1 cellular context compared by ENCODE assay signal in genomic region chr1:156090822-156091188, GRCh38.
TF ChIP-seq lines count a peak whose summit lies in the region.

No MANE protein-coding gene starts in this region.

TF ChIP-seq in K562, 482 proteins besides CTCF, POLR2A, EP300 and RAD21:
- TF ChIP-seq, protein P1, sequence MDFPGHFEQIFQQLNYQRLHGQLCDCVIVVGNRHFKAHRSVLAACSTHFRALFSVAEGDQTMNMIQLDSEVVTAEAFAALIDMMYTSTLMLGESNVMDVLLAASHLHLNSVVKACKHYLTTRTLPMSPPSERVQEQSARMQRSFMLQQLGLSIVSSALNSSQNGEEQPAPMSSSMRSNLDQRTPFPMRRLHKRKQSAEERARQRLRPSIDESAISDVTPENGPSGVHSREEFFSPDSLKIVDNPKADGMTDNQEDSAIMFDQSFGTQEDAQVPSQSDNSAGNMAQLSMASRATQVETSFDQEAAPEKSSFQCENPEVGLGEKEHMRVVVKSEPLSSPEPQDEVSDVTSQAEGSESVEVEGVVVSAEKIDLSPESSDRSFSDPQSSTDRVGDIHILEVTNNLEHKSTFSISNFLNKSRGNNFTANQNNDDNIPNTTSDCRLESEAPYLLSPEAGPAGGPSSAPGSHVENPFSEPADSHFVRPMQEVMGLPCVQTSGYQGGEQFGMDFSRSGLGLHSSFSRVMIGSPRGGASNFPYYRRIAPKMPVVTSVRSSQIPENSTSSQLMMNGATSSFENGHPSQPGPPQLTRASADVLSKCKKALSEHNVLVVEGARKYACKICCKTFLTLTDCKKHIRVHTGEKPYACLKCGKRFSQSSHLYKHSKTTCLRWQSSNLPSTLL (IDR thresholded peaks at IDR 0.05) = no peak
- TF ChIP-seq MITF (IDR thresholded peaks at IDR 0.05) (0 out of 2 replicates have a peak, but pooled peaks have one; percentile 12), RB1 (IDR thresholded peaks at IDR 0.05; ENCODE audit: low read depth) (peak; percentile 65), SMC3 (conservative IDR thresholded peaks at IDR 0.05; ENCODE audit: insufficient read depth, low read depth, low read length) (peak; percentile 94), CC2D1A (IDR thresholded peaks at IDR 0.05) (peak; percentile 56; the same call in 1 of the 2 replicates), JUND (IDR thresholded peaks at IDR 0.05; ENCODE audit: borderline replicate concordance, low read depth, low read length) (0 out of 2 replicates have a peak, but pooled peaks have one; percentile 28), JUND (tag; IDR thresholded peaks at IDR 0.05; ENCODE audit: borderline replicate concordance, low read depth, low read length) (no peak; the same call in 2 of the 3 replicates), XRCC5 (IDR thresholded peaks at IDR 0.05; ENCODE audit: low read depth, low read length) (peak; percentile 36; the same call in 1 of the 2 replicates), CTBP1 (IDR thresholded peaks at IDR 0.05; ENCODE audit: borderline replicate concordance) (0 out of 2 replicates have a peak, but pooled peaks have one; percentile 40), STAG1 (CRISPR knock-in tag; IDR thresholded peaks at IDR 0.05; ENCODE audit: borderline replicate concordance) (peak; percentile 88), TBL1XR1 (IDR thresholded peaks at IDR 0.05; ENCODE audit: low read length in 2 of 2) (no peak), PKNOX1 (IDR thresholded peaks at IDR 0.05) (no peak), MTA3 (IDR thresholded peaks at IDR 0.05; ENCODE audit: borderline replicate concordance) (0 out of 2 replicates have a peak, but pooled peaks have one; percentile 32), SOX6 (IDR thresholded peaks at IDR 0.05) (0 out of 2 replicates have a peak, but pooled peaks have one; percentile 28), ZEB2 (IDR thresholded peaks at IDR 0.05) (peak; percentile 54; the same call in 1 of the 2 replicates), CREB3L1 (IDR thresholded peaks at IDR 0.05; ENCODE audit: borderline replicate concordance, low read depth) (no peak), MAZ (CRISPR knock-in tag; conservative IDR thresholded peaks at IDR 0.05 in 1 of 2, IDR thresholded peaks at IDR 0.05 in 1 of 2) (peak in 1 of 2 experiments; percentile 50; a peak in 1 of 4 replicates), IFI16 (CRISPR knock-in tag; IDR thresholded peaks at IDR 0.05) (no peak), ATF7 (IDR thresholded peaks at IDR 0.05) (0 out of 2 replicates have a peak, but pooled peaks have one; percentile 24), RCOR1 (IDR thresholded peaks at IDR 0.05; ENCODE audit: borderline replicate concordance in 1 of 2, low read depth in 2 of 2, low read length in 2 of 2) (0 out of 4 replicates have a peak, but pooled peaks of 1 of the 2 experiments have one; percentile 13), NR2C2 (CRISPR knock-in tag; IDR thresholded peaks at IDR 0.05) (peak; percentile 11; the same call in 1 of the 2 replicates), NR2C2 (tag; IDR thresholded peaks at IDR 0.05) (no peak), ARID2 (IDR thresholded peaks at IDR 0.05) (peak; percentile 18; the same call in 1 of the 2 replicates), KLF6 (CRISPR knock-in tag; IDR thresholded peaks at IDR 0.05; ENCODE audit: borderline replicate concordance) (no peak), YY1 (IDR thresholded peaks at IDR 0.05; ENCODE audit: borderline replicate concordance in 1 of 3, control insufficient read depth in 1 of 3, extremely low read depth in 1 of 3, insufficient read depth in 3 of 3, insufficient read length in 1 of 3, insufficient replicate concordance in 2 of 3, low read depth in 1 of 3, low read length in 2 of 3) (peak in 1 of 3 experiments; percentile 22), KLF16 (IDR thresholded peaks at IDR 0.05) (peak; percentile 49; the same call in 1 of the 2 replicates), JUN (IDR thresholded peaks at IDR 0.05; ENCODE audit: borderline replicate concordance, low read depth, low read length) (0 out of 2 replicates have a peak, but pooled peaks have one; percentile 11), JUN (CRISPR knock-in tag; IDR thresholded peaks at IDR 0.05; ENCODE audit: borderline replicate concordance) (no peak)
- TF ChIP-seq, protein P2, sequence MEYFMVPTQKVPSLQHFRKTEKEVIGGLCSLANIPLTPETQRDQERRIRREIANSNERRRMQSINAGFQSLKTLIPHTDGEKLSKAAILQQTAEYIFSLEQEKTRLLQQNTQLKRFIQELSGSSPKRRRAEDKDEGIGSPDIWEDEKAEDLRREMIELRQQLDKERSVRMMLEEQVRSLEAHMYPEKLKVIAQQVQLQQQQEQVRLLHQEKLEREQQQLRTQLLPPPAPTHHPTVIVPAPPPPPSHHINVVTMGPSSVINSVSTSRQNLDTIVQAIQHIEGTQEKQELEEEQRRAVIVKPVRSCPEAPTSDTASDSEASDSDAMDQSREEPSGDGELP (CRISPR knock-in tag; IDR thresholded peaks at IDR 0.05; ENCODE audit: borderline replicate concordance) = peak; percentile 58; the same call in 1 of the 2 replicates
- TF ChIP-seq, protein P3, sequence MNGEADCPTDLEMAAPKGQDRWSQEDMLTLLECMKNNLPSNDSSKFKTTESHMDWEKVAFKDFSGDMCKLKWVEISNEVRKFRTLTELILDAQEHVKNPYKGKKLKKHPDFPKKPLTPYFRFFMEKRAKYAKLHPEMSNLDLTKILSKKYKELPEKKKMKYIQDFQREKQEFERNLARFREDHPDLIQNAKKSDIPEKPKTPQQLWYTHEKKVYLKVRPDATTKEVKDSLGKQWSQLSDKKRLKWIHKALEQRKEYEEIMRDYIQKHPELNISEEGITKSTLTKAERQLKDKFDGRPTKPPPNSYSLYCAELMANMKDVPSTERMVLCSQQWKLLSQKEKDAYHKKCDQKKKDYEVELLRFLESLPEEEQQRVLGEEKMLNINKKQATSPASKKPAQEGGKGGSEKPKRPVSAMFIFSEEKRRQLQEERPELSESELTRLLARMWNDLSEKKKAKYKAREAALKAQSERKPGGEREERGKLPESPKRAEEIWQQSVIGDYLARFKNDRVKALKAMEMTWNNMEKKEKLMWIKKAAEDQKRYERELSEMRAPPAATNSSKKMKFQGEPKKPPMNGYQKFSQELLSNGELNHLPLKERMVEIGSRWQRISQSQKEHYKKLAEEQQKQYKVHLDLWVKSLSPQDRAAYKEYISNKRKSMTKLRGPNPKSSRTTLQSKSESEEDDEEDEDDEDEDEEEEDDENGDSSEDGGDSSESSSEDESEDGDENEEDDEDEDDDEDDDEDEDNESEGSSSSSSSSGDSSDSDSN (IDR thresholded peaks at IDR 0.05; ENCODE audit: borderline replicate concordance in 1 of 2, low read depth in 2 of 2, low read length in 2 of 2) = 0 out of 4 replicates have a peak, but pooled peaks of 1 of the 2 experiments have one; percentile 32
- TF ChIP-seq, protein P4, sequence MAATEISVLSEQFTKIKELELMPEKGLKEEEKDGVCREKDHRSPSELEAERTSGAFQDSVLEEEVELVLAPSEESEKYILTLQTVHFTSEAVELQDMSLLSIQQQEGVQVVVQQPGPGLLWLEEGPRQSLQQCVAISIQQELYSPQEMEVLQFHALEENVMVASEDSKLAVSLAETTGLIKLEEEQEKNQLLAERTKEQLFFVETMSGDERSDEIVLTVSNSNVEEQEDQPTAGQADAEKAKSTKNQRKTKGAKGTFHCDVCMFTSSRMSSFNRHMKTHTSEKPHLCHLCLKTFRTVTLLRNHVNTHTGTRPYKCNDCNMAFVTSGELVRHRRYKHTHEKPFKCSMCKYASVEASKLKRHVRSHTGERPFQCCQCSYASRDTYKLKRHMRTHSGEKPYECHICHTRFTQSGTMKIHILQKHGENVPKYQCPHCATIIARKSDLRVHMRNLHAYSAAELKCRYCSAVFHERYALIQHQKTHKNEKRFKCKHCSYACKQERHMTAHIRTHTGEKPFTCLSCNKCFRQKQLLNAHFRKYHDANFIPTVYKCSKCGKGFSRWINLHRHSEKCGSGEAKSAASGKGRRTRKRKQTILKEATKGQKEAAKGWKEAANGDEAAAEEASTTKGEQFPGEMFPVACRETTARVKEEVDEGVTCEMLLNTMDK (IDR thresholded peaks at IDR 0.05; ENCODE audit: borderline replicate concordance, insufficient read depth, low read depth, low read length, poor library complexity, severe bottlenecking) = peak; percentile 41
- TF ChIP-seq, protein P5, sequence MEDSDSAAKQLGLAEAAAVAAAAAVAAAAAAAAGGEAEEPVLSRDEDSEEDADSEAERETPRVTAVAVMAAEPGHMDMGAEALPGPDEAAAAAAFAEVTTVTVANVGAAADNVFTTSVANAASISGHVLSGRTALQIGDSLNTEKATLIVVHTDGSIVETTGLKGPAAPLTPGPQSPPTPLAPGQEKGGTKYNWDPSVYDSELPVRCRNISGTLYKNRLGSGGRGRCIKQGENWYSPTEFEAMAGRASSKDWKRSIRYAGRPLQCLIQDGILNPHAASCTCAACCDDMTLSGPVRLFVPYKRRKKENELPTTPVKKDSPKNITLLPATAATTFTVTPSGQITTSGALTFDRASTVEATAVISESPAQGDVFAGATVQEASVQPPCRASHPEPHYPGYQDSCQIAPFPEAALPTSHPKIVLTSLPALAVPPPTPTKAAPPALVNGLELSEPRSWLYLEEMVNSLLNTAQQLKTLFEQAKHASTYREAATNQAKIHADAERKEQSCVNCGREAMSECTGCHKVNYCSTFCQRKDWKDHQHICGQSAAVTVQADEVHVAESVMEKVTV (CRISPR knock-in tag; IDR thresholded peaks at IDR 0.05) = peak; percentile 83
